ENCODE assay signal across 17 cellular contexts in the genomic region with DNA sequence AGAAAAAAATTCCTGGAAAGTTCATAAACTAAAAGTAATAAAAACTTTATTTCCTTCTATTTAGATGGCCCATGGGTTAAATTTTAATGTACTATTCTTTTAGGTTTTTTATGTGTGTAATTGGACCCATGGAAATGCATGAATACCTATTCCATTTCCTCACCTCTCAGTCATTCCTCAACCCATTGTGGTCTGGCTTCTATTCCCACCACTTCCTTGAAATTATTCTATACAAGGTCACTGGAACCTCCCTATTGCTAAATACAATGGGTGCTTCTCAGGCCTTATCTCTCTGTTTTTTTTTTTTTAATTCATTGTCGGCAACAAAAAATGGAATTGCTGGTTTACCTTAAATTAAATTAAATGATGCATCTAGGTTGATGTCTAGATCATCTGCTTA. TPM values are rescaled to one million over a fixed set of nuclear protein-coding genes. Genes with fewer than 3 reads are reported as not detected.
DNase-seq lines count a peak whose midpoint lies in the region; TF ChIP-seq lines count a peak whose summit lies in the region.
"Had no signal": no experiment of that assay in that cellular context is flagged by ENCODE, and none has a peak within 500 bp of the region (broad histone marks: within the 10 kb centered on the region; RNA-seq: fewer than 3 reads in every experiment).

No MANE protein-coding gene starts in this region.

- WGBS in mammary epithelial cell (ENCODE audit: low coverage, missing lambda C conversion rate): 85% methylated on average over 1 of the region's 1 CpG

- H3K27ac ChIP-seq in mammary epithelial cell (ENCODE audit: insufficient read depth, low read depth, low read length) (no peak overlapping the region), breast epithelium (no peak overlapping the region), caudate nucleus (ENCODE audit: low read depth, low read length) (no peak overlapping the region)
- H3K27ac ChIP-seq: 22Rv1 had no signal

- DNase-seq in mammary epithelial cell (peak; percentile 60), breast epithelium (ENCODE audit: low spot score in 2 of 2) (no peak), astrocyte of the cerebellum (ENCODE audit: low read depth) (peak; percentile 68), fibroblast of pulmonary artery (ENCODE audit: low read depth) (peak; percentile 80), renal cortical epithelial cell (ENCODE audit: low read depth) (peak; percentile 85), H7 (no peak), HuH-7 (ENCODE audit: low spot score) (no peak), caudate nucleus (lab: John Stamatoyannopoulos, UW) (no peak)
- DNase-seq: DMS79 treated with DMSO at 0.1 percent for 48 hours, GOT3, KBM-7, NCI-H1417, NCI-H187, NCI-H2107, NCI-H510A treated with DMSO at 0.1 percent for 48 hours, NCI-H82 had no signal

- H3K4me2 ChIP-seq in mammary epithelial cell (ENCODE audit: insufficient read depth, low read depth, low read length): no peak overlapping the region

- H3K9ac ChIP-seq in mammary epithelial cell (ENCODE audit: insufficient read depth, low read length): no peak overlapping the region

- BruUV-seq in mammary epithelial cell (replicated peaks; lab: Mats Ljungman, UMichigan): no TSS peak

- H3K9me3 ChIP-seq in mammary epithelial cell (replicated peaks; ENCODE audit: insufficient read depth, low read length) (no peaks in the 10 kb centered on the region), breast epithelium (no peaks in the 10 kb centered on the region)

- H3K79me2 ChIP-seq in mammary epithelial cell (ENCODE audit: insufficient read depth, low read length): peaks cover 3% of the 10 kb centered on the region

- intact Hi-C loops in mammary epithelial cell (cut with micrococcal nuclease) (no loop called here), breast epithelium (cut with DNase I; ENCODE audit: low total_unique reads) (no loop called here)

- CTCF ChIA-PET in mammary epithelial cell (lab: Charles Lee; ENCODE audit: low non-redundant PET): no interaction called here

- TF ChIP-seq CTCF in mammary epithelial cell (conservative IDR thresholded peaks at IDR 0.05 in 1 of 2, IDR thresholded peaks at IDR 0.05 in 1 of 2; ENCODE audit: extremely low read depth in 1 of 2, insufficient read depth in 1 of 2, low read depth in 1 of 2, low read length in 2 of 2) (no peak), breast epithelium (IDR thresholded peaks at IDR 0.05) (no peak), astrocyte of the cerebellum (IDR thresholded peaks at IDR 0.05; ENCODE audit: low read depth, low read length, missing control alignments) (no peak), fibroblast of pulmonary artery (IDR thresholded peaks at IDR 0.05; ENCODE audit: low read length, missing control alignments) (no peak)

- H3K36me3 ChIP-seq in mammary epithelial cell (ENCODE audit: insufficient read depth, low read length) (no peaks in the 10 kb centered on the region), breast epithelium (no peaks in the 10 kb centered on the region), H7 (replicated peaks; ENCODE audit: control insufficient read depth, insufficient read depth, low read length) (no peaks in the 10 kb centered on the region)

- H2AFZ ChIP-seq in mammary epithelial cell (ENCODE audit: low read depth, low read length): no peak overlapping the region

- dilution Hi-C loops in mammary epithelial cell (cut with HindIII; ENCODE audit: low sequenced_read_pairs): no loop called here

- H3K4me3 ChIP-seq in mammary epithelial cell (replicated peaks in 1 of 3; ENCODE audit: insufficient read depth in 1 of 3, low read depth in 2 of 3, low read length in 3 of 3) (no peak overlapping the region), breast epithelium (no peak overlapping the region), astrocyte of the cerebellum (ENCODE audit: low read depth, low read length) (no peak overlapping the region), fibroblast of pulmonary artery (replicated peaks; ENCODE audit: low read depth, low read length) (no peak overlapping the region), H7 (ENCODE audit: insufficient read depth, low read depth, low read length) (no peak overlapping the region)

- no peak for TF ChIP-seq POLR2A in breast epithelium (IDR thresholded peaks at IDR 0.05)

- H3K27me3 ChIP-seq in mammary epithelial cell (ENCODE audit: insufficient read depth, low read length) (no peaks in the 10 kb centered on the region), breast epithelium (no peaks in the 10 kb centered on the region), H7 (ENCODE audit: control insufficient read depth, insufficient read depth, low read length) (no peaks in the 10 kb centered on the region)

- H3K4me1 ChIP-seq in mammary epithelial cell (ENCODE audit: insufficient read depth, low read length): peaks cover 3% of the 10 kb centered on the region
- no peaks in the 10 kb centered on the region for H3K4me1 ChIP-seq in breast epithelium

- no peaks in the 10 kb centered on the region for H4K20me1 ChIP-seq in mammary epithelial cell (ENCODE audit: insufficient read depth, low read length)

- in situ Hi-C loops in mammary epithelial cell (cut with MboI; ENCODE audit: low sequenced_read_pairs in 2 of 2): no loop called here
- in situ Hi-C loops in astrocyte of the cerebellum (cut with HindIII; ENCODE audit: low sequenced_read_pairs): no loop called here

RNA-seq across cellular contexts. Expression of a gene that starts 17.2 kb away (rescaled TPM):
- total RNA-seq in mammary epithelial cell (10 to 100 TPM in 1 of 2 donors, 1 to 10 TPM in 1; 8.9 to 12.5 TPM), breast epithelium (10 to 100 TPM; 10.6 to 66.3 (median 31.8) TPM), renal cortical epithelial cell (23.7 and 58.5 TPM in 2 replicates)
- polyA plus RNA-seq in mammary epithelial cell: 10.2 TPM
- 22.5 TPM for polyA minus RNA-seq in mammary epithelial cell
- total RNA-seq in H7 (2014; rRNA removed; shearing (Covaris generic)): 33.6 and 40.0 TPM in 2 replicates

Comparison
In these comparisons a context has a peak if more than half of its experiments do, and no peak if none do; other contexts are left out.
1. DNase-seq: peak in mammary epithelial cell (single experiment), astrocyte of the cerebellum (single experiment), fibroblast of pulmonary artery (single experiment) and renal cortical epithelial cell (single experiment); none in breast epithelium (0 of 2), H7 (single experiment), HuH-7 (single experiment) and caudate nucleus (0 of 61).